In the genomic region with DNA sequence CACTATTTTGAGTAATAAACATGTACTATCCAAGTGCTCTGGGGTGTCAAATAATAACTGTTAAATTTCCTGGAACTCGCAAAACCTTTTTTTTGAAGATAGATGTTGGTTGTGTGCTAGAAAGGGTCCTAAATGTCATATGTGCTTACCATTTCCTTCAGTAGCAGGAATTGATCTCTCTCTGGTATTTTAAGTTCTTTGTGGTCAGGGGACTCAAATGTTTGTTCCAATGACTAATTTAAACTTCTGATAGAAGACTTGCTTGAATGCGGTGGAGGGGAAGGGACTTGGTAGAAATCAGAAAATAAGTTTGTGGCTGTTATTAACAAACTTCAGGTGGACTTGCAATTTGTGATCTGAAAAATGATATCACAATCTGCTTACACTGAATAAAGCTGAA, we compare ENCODE assay signal across 1 cellular context.
TF ChIP-seq lines count a peak whose summit lies in the region.

No MANE protein-coding gene starts in this region.

TF ChIP-seq in GM23338, 12 proteins besides CTCF, POLR2A, EP300 and RAD21 (continued from another document):
- TF ChIP-seq, protein P1, sequence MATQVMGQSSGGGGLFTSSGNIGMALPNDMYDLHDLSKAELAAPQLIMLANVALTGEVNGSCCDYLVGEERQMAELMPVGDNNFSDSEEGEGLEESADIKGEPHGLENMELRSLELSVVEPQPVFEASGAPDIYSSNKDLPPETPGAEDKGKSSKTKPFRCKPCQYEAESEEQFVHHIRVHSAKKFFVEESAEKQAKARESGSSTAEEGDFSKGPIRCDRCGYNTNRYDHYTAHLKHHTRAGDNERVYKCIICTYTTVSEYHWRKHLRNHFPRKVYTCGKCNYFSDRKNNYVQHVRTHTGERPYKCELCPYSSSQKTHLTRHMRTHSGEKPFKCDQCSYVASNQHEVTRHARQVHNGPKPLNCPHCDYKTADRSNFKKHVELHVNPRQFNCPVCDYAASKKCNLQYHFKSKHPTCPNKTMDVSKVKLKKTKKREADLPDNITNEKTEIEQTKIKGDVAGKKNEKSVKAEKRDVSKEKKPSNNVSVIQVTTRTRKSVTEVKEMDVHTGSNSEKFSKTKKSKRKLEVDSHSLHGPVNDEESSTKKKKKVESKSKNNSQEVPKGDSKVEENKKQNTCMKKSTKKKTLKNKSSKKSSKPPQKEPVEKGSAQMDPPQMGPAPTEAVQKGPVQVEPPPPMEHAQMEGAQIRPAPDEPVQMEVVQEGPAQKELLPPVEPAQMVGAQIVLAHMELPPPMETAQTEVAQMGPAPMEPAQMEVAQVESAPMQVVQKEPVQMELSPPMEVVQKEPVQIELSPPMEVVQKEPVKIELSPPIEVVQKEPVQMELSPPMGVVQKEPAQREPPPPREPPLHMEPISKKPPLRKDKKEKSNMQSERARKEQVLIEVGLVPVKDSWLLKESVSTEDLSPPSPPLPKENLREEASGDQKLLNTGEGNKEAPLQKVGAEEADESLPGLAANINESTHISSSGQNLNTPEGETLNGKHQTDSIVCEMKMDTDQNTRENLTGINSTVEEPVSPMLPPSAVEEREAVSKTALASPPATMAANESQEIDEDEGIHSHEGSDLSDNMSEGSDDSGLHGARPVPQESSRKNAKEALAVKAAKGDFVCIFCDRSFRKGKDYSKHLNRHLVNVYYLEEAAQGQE (IDR thresholded peaks at IDR 0.05; ENCODE audit: unreplicated experiment), result no peak
- TF ChIP-seq, protein P2, sequence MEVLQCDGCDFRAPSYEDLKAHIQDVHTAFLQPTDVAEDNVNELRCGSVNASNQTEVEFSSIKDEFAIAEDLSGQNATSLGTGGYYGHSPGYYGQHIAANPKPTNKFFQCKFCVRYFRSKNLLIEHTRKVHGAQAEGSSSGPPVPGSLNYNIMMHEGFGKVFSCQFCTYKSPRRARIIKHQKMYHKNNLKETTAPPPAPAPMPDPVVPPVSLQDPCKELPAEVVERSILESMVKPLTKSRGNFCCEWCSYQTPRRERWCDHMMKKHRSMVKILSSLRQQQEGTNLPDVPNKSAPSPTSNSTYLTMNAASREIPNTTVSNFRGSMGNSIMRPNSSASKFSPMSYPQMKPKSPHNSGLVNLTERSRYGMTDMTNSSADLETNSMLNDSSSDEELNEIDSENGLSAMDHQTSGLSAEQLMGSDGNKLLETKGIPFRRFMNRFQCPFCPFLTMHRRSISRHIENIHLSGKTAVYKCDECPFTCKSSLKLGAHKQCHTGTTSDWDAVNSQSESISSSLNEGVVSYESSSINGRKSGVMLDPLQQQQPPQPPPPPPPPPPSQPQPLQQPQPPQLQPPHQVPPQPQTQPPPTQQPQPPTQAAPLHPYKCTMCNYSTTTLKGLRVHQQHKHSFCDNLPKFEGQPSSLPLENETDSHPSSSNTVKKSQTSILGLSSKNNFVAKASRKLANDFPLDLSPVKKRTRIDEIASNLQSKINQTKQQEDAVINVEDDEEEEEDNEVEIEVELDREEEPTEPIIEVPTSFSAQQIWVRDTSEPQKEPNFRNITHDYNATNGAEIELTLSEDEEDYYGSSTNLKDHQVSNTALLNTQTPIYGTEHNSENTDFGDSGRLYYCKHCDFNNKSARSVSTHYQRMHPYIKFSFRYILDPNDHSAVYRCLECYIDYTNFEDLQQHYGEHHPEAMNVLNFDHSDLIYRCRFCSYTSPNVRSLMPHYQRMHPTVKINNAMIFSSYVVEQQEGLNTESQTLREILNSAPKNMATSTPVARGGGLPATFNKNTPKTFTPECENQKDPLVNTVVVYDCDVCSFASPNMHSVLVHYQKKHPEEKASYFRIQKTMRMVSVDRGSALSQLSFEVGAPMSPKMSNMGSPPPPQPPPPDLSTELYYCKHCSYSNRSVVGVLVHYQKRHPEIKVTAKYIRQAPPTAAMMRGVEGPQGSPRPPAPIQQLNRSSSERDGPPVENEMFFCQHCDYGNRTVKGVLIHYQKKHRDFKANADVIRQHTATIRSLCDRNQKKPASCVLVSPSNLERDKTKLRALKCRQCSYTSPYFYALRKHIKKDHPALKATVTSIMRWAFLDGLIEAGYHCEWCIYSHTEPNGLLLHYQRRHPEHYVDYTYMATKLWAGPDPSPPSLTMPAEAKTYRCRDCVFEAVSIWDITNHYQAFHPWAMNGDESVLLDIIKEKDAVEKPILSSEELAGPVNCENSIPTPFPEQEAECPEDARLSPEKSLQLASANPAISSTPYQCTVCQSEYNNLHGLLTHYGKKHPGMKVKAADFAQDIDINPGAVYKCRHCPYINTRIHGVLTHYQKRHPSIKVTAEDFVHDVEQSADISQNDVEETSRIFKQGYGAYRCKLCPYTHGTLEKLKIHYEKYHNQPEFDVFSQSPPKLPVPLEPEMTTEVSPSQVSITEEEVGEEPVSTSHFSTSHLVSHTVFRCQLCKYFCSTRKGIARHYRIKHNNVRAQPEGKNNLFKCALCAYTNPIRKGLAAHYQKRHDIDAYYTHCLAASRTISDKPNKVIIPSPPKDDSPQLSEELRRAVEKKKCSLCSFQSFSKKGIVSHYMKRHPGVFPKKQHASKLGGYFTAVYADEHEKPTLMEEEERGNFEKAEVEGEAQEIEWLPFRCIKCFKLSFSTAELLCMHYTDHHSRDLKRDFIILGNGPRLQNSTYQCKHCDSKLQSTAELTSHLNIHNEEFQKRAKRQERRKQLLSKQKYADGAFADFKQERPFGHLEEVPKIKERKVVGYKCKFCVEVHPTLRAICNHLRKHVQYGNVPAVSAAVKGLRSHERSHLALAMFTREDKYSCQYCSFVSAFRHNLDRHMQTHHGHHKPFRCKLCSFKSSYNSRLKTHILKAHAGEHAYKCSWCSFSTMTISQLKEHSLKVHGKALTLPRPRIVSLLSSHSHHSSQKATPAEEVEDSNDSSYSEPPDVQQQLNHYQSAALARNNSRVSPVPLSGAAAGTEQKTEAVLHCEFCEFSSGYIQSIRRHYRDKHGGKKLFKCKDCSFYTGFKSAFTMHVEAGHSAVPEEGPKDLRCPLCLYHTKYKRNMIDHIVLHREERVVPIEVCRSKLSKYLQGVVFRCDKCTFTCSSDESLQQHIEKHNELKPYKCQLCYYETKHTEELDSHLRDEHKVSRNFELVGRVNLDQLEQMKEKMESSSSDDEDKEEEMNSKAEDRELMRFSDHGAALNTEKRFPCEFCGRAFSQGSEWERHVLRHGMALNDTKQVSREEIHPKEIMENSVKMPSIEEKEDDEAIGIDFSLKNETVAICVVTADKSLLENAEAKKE (CRISPR knock-in tag; IDR thresholded peaks at IDR 0.05), result no peak
- no peak for TF ChIP-seq EZH2phosphoT487 (IDR thresholded peaks at IDR 0.05; ENCODE audit: unreplicated experiment)
